In the genomic region with DNA sequence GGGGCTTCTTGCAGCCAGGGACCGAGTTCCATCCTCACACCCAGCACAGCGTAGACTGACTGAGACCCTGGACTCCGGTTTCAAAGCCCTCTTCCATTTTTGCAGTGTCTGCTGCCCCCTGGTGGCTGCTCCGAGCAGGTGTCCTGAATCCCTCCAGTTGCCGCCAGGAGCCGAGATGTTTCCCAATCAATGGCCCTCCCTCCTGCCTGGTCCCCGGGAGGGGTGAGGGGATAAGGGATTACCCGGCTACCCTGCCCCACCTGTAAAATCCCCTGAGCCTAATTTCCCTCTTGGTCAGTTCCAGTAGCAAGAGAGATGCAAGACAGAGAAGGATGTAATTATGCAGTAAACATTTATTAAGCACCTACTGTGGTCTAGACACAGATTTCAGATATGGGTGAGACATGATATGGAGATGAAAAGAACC, we compare ENCODE assay signal across 10 cellular contexts. TPM values are rescaled to one million over a fixed set of nuclear protein-coding genes. Genes with fewer than 3 reads are reported as not detected.
A peak's percentile ranks its signal among the peaks of the same experiment; 100 is the strongest.
DNase-seq lines count a peak whose midpoint lies in the region; ATAC-seq, FAIRE-seq and TF ChIP-seq lines count a peak whose summit lies in the region.
"Had no signal": no experiment of that assay in that cellular context is flagged by ENCODE, and none has a peak within 500 bp of the region (broad histone marks: within the 10 kb centered on the region; RNA-seq: fewer than 3 reads in every experiment).

No MANE protein-coding gene starts in this region.

- no peaks in the 10 kb centered on the region for H3K36me3 ChIP-seq in keratinocyte (ENCODE audit: control insufficient read depth in 2 of 2, extremely low read depth in 1 of 2, insufficient read depth in 2 of 2, low read length in 2 of 2)
- H3K36me3 ChIP-seq: BLaER1 had no signal

- H3K4me2 ChIP-seq in keratinocyte (ENCODE audit: control insufficient read depth, extremely low read depth, insufficient read depth, low read depth, low read length) = no peak overlapping the region
- H3K4me2 ChIP-seq: BLaER1 had no signal

- CTCF ChIA-PET in activated B cell treated with CpG ODN at 0.5 μM for 24 hours (lab: Charles Lee) = interaction anchor here (1.1 to 3.3 kb wide), 2 partner anchors 377 to 420 kb away, joined by 3 to 17 read pairs; no protein-coding TSS in a partner anchor

- H3K27ac ChIP-seq in keratinocyte (ENCODE audit: control insufficient read depth, insufficient read depth, low read length) = no peak overlapping the region
- H3K27ac ChIP-seq: BLaER1, skin epidermis had no signal

- POLR2A ChIA-PET in activated B cell treated with CpG ODN at 0.5 μM for 24 hours (lab: Charles Lee) = no interaction called here

- H3K4me3 Mint-ChIP-seq in activated B cell treated with CpG ODN at 0.5 μM for 24 hours = no peak overlapping the region

- peak; percentile 5 to 48 for DNase-seq in NCI-H187 (lab: John Stamatoyannopoulos, UW)
- no peak for DNase-seq in NCI-H187 treated with DMSO at 0.1 percent for 48 hours (lab: John Stamatoyannopoulos, UW)
- peak; percentile 57 for DNase-seq in NCI-H2107 treated with DMSO at 0.1 percent for 48 hours (lab: John Stamatoyannopoulos, UW; ENCODE audit: unreplicated experiment)
- DNase-seq in activated B cell treated with CpG ODN at 0.5 μM for 24 hours = peak; percentile 65
- peak; percentile 74 to 80 for DNase-seq in cardiac fibroblast (ENCODE audit: low read depth in 2 of 2)
- DNase-seq in keratinocyte (ENCODE audit: low read depth, low spot score) = no peak
- DNase-seq in stimulated activated CD4-positive, alpha-beta T cell treated with anti-CD3 and anti-CD28 coated beads, Interleukin-1b, Interleukin-23, amount 100 ng/mL, for 24 hours (ENCODE audit: low read depth in 4 of 4, low spot score in 1 of 4) = peak; percentile 50 to 67 (median 59)
- DNase-seq in cerebellar nuclear complex (lab: John Stamatoyannopoulos, UW) = no peak

- peak; percentile 71 for ATAC-seq in activated B cell treated with CpG ODN at 0.5 μM for 24 hours (ENCODE audit: low read depth)

- no peaks in the 10 kb centered on the region for H3K27me3 ChIP-seq in keratinocyte (ENCODE audit: control insufficient read depth, extremely low read depth, insufficient read depth, low read length)
- H3K27me3 ChIP-seq: BLaER1 had no signal

- no peak overlapping the region for H3K27ac Mint-ChIP-seq in activated B cell treated with CpG ODN at 0.5 μM for 24 hours

- H3K4me1 Mint-ChIP-seq in activated B cell treated with CpG ODN at 0.5 μM for 24 hours = peaks cover 7% of the 10 kb centered on the region

- peak; percentile 57 for TF ChIP-seq CTCF in activated B cell treated with CpG ODN at 0.5 μM for 24 hours (IDR thresholded peaks at IDR 0.05)
- peak; percentile 96 for TF ChIP-seq CTCF in cardiac fibroblast (IDR thresholded peaks at IDR 0.05; ENCODE audit: low read depth, low read length)
- peak; percentile 86 to 97 (median 94) for TF ChIP-seq CTCF in keratinocyte (optimal IDR thresholded peaks at IDR 0.05 in 1 of 3, IDR thresholded peaks at IDR 0.05 in 1 of 3, conservative IDR thresholded peaks at IDR 0.05 in 1 of 3; ENCODE audit: extremely low read depth in 1 of 3, insufficient read depth in 2 of 3, low read length in 3 of 3)

- H3K4me3 ChIP-seq in cardiac fibroblast (replicated peaks in 1 of 2; ENCODE audit: low read depth in 2 of 2, low read length in 2 of 2) = no peak overlapping the region
- no peak overlapping the region for H3K4me3 ChIP-seq in keratinocyte (ENCODE audit: control insufficient read depth in 2 of 3, extremely low read depth in 1 of 3, insufficient read depth in 2 of 3, low read depth in 1 of 3, low read length in 3 of 3)
- H3K4me3 ChIP-seq: BLaER1, skin epidermis had no signal

- no peaks in the 10 kb centered on the region for H4K20me1 ChIP-seq in keratinocyte (ENCODE audit: control insufficient read depth, extremely low read depth, insufficient read depth, low read length)
- H4K20me1 ChIP-seq: BLaER1 had no signal

- dilution Hi-C loops in keratinocyte (cut with MboI; ENCODE audit: extremely low pct_ligation_motif_present, low sequenced_read_pairs) = no loop called here

- FAIRE-seq in keratinocyte (lab: Jason Lieb, UNC) = peak; percentile 78

- intact Hi-C loops in activated B cell treated with CpG ODN at 0.5 μM for 24 hours (cut with micrococcal nuclease) = loop anchor here (1.0 kb wide), 2 partner anchors 377 to 420 kb away; no protein-coding TSS in a partner anchor

- no peaks in the 10 kb centered on the region for H3K36me3 Mint-ChIP-seq in activated B cell treated with CpG ODN at 0.5 μM for 24 hours (ENCODE audit: low read depth)

- H3K9me1 ChIP-seq in keratinocyte (ENCODE audit: control insufficient read depth, extremely low read depth, insufficient read depth, low read length) = no peaks in the 10 kb centered on the region

- peaks cover 12% of the 10 kb centered on the region for H3K27me3 Mint-ChIP-seq in activated B cell treated with CpG ODN at 0.5 μM for 24 hours

- H3K79me2 ChIP-seq in keratinocyte (ENCODE audit: control insufficient read depth, insufficient read depth, low read length) = no peaks in the 10 kb centered on the region

- no peak overlapping the region for H3K9ac ChIP-seq in keratinocyte (ENCODE audit: control insufficient read depth, extremely low read depth, insufficient read depth, low read length)
- H3K9ac ChIP-seq: BLaER1 had no signal

- H3K9me3 Mint-ChIP-seq in activated B cell treated with CpG ODN at 0.5 μM for 24 hours = no peaks in the 10 kb centered on the region

- no peaks in the 10 kb centered on the region for H3K4me1 ChIP-seq in keratinocyte (ENCODE audit: control insufficient read depth, extremely low read depth, insufficient read depth, low read length)

- no peak overlapping the region for H2AFZ ChIP-seq in keratinocyte (ENCODE audit: control insufficient read depth, low read length)

- H3K9me3 ChIP-seq in keratinocyte (ENCODE audit: control insufficient read depth, low read depth, low read length) = no peaks in the 10 kb centered on the region
- H3K9me3 ChIP-seq: BLaER1 had no signal

RNA-seq across cellular contexts. Expression of gene PHETA1, which starts 55.0 kb away (rescaled TPM):
- total RNA-seq in activated B cell treated with CpG ODN at 0.5 μM for 24 hours = 1.6 and 2.0 TPM in 2 replicates
- polyA plus RNA-seq in keratinocyte = 1.7 to 3.9 TPM (median 3.3 TPM) in 3 replicates
- polyA plus RNA-seq in keratinocyte (2011; ENCODE audit: low read depth) = 1.5 TPM
- 2.2 and 5.5 TPM in 2 replicates for polyA plus RNA-seq in keratinocyte (2011; cell fraction: cytosol; rRNA removed)
- 4.0 and 7.5 TPM in 2 replicates for polyA plus RNA-seq in keratinocyte (2011; cell fraction: nucleus; rRNA removed)
- 5.4 and 10.2 TPM in 2 replicates for polyA plus RNA-seq in keratinocyte (2012; ENCODE audit: low replicate concordance)
- polyA minus RNA-seq in keratinocyte = 1.6 to 3.0 TPM (median 2.3 TPM) in 3 replicates
- 6.1 TPM for polyA minus RNA-seq in keratinocyte (2011; cell fraction: cytosol; rRNA and poly(A)+ RNA removed)
- 4.1 and 5.8 TPM in 2 replicates for polyA minus RNA-seq in keratinocyte (2011; cell fraction: nucleus; rRNA and poly(A)+ RNA removed)

Comparison
In these comparisons a context has a peak if more than half of its experiments do, and no peak if none do; other contexts are left out.
1. DNase-seq: peak in NCI-H187 (2 of 2), NCI-H2107 treated with DMSO at 0.1 percent for 48 hours (single experiment), activated B cell treated with CpG ODN at 0.5 μM for 24 hours (single experiment), cardiac fibroblast (2 of 2) and stimulated activated CD4-positive, alpha-beta T cell treated with anti-CD3 and anti-CD28 coated beads, Interleukin-1b, Interleukin-23, amount 100 ng/mL, for 24 hours (4 of 4); none in NCI-H187 treated with DMSO at 0.1 percent for 48 hours (single experiment), keratinocyte (single experiment) and cerebellar nuclear complex (0 of 2).
2. Peak in every context shown above with its lines, with median percentiles within 50 percentile points of each other: CTCF ChIP-seq.